ENCODE assay signal across 1 cellular context in the genomic region with DNA sequence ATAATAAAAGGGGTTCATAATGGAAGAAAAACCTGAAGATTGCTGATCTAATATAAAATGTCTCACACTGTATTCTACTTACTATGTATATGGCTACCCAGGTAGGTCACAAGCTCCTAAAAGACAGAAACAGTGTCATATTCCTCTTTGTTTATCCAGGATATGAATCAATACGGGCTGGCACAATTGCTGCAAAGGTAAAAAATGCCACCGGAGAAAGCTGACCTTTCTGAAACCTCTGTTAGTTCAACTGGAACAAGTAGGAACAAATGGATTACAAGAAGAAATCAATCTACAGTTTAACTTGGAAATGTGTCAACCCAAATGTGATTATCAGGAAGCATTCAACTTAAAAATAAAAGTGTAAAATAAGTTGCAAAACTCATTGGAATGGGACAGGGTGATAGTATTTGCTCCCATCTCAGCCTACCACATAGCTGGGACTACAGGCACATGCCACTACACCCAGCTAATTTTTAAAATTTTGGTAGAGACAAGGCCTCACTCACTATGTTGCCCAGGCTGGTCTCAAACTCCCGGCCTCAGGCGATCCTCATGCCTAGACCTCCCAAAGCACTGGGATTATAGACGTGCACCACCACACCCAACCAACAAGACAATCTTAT.
TF ChIP-seq lines count a peak whose summit lies in the region.

No MANE protein-coding gene starts in this region.

TF ChIP-seq in HCT116, 20 proteins besides CTCF, POLR2A, EP300 and RAD21 (continued from another document):
- 0 out of 2 replicates have a peak, but pooled peaks have one; percentile 40 for TF ChIP-seq CBX3 (IDR thresholded peaks at IDR 0.05; ENCODE audit: low read depth)
- TF ChIP-seq SP1 (IDR thresholded peaks at IDR 0.05; ENCODE audit: low read depth) = peak; percentile 37; the same call in 1 of the 2 replicates
